ENCODE assay signal across 9 cellular contexts in genomic region chr17:35460354-35460851, GRCh38. TPM values are rescaled to one million over a fixed set of nuclear protein-coding genes. Genes with fewer than 3 reads are reported as not detected.
A peak's percentile ranks its signal among the peaks of the same experiment; 100 is the strongest.
DNase-seq lines count a peak whose midpoint lies in the region; ATAC-seq, FAIRE-seq and TF ChIP-seq lines count a peak whose summit lies in the region.
"Had no signal": no experiment of that assay in that cellular context is flagged by ENCODE, and none has a peak within 500 bp of the region (broad histone marks: within the 10 kb centered on the region; RNA-seq: fewer than 3 reads in every experiment).

No MANE protein-coding gene starts in this region.

- no peaks in the 10 kb centered on the region for H3K27me3 ChIP-seq in bronchial epithelial cell (ENCODE audit: control insufficient read depth, insufficient read depth, low read length)
- no peaks in the 10 kb centered on the region for H3K27me3 ChIP-seq in mucosa of rectum (ENCODE audit: control insufficient read depth in 2 of 2, insufficient read depth in 2 of 2, low read length in 2 of 2)
- H3K27me3 ChIP-seq in subcutaneous abdominal adipose tissue (ENCODE audit: control insufficient read depth in 5 of 5, insufficient read depth in 4 of 5, low read length in 5 of 5) = peaks cover 0 to 7% (median 6%) of the 10 kb centered on the region in 5 donors

- peak overlapping the region in 1 of 2 donors; percentile 37 for H3K9ac ChIP-seq in mucosa of rectum (ENCODE audit: low read depth in 1 of 2, low read length in 2 of 2)
- H3K9ac ChIP-seq in subcutaneous abdominal adipose tissue (ENCODE audit: low read length in 5 of 5) = no peak overlapping the region

- no peaks in the 10 kb centered on the region for H3K9me3 ChIP-seq in mucosa of rectum (ENCODE audit: control insufficient read depth in 2 of 2, low read length in 2 of 2)
- H3K9me3 ChIP-seq in subcutaneous abdominal adipose tissue (ENCODE audit: control insufficient read depth in 5 of 5, low read length in 5 of 5) = no peaks in the 10 kb centered on the region

- ATAC-seq in GM19043 (IDR thresholded peaks at IDR 0.05; ENCODE audit: low read depth, unreplicated experiment) (peak; percentile 88), HG03196 (IDR thresholded peaks at IDR 0.05; ENCODE audit: unreplicated experiment) (peak; percentile 84)

- no peak for TF ChIP-seq CTCF in bronchial epithelial cell (IDR thresholded peaks at IDR 0.05; ENCODE audit: insufficient read depth, low read length, severe bottlenecking)

- DNase-seq in A172 (ENCODE audit: low spot score) = peak; percentile 43
- DNase-seq in T-helper 2 cell = peak; percentile 16 to 89 (median 48)
- peak; percentile 23 for DNase-seq in bronchial epithelial cell (ENCODE audit: low read depth)
- DNase-seq in NCI-H748 (lab: John Stamatoyannopoulos, UW; ENCODE audit: unreplicated experiment) = no peak

- H3K27ac ChIP-seq in mucosa of rectum (ENCODE audit: low read depth in 2 of 2, low read length in 2 of 2) (no peak overlapping the region), subcutaneous abdominal adipose tissue (ENCODE audit: low read depth, low read length) (no peak overlapping the region)

- no peak for FAIRE-seq in bronchial epithelial cell (lab: Jason Lieb, UNC)
- FAIRE-seq: G401.6 had no signal

- peak overlapping the region; percentile 25 for H3K4me3 ChIP-seq in bronchial epithelial cell (ENCODE audit: low read depth, low read length)
- peak overlapping the region; percentile 50 to 60 for H3K4me3 ChIP-seq in mucosa of rectum (ENCODE audit: low read length in 2 of 2)
- peak overlapping the region in 4 of 5 donors; percentile 33 to 60 (median 52) for H3K4me3 ChIP-seq in subcutaneous abdominal adipose tissue (ENCODE audit: low read depth in 1 of 5, low read length in 5 of 5)

- H3K36me3 ChIP-seq in bronchial epithelial cell (ENCODE audit: control insufficient read depth, insufficient read depth, low read length) (no peaks in the 10 kb centered on the region), mucosa of rectum (ENCODE audit: control insufficient read depth in 2 of 2, insufficient read depth in 2 of 2, low read length in 2 of 2) (no peaks in the 10 kb centered on the region), subcutaneous abdominal adipose tissue (ENCODE audit: control insufficient read depth in 5 of 5, insufficient read depth in 5 of 5, low read length in 5 of 5) (no peaks in the 10 kb centered on the region)

- H3K4me1 ChIP-seq in mucosa of rectum (ENCODE audit: control insufficient read depth in 2 of 2, insufficient read depth in 2 of 2, low read length in 2 of 2) (no peaks in the 10 kb centered on the region), subcutaneous abdominal adipose tissue (ENCODE audit: control insufficient read depth in 5 of 5, insufficient read depth in 5 of 5, low read length in 5 of 5) (peaks cover 0 to 6% (median 3%) of the 10 kb centered on the region in 5 donors)

RNA-seq across cellular contexts. Expression of gene SLFN13, which starts 11.8 kb away (rescaled TPM):
- total RNA-seq in A172 (2014; rRNA removed; shearing (Covaris generic)) = 0.52 and 0.84 TPM in 2 replicates
- 0.26 and 1.3 TPM in 2 replicates for total RNA-seq in bronchial epithelial cell

RNA-seq across cellular contexts. Expression of gene SLFN12, which starts 28.1 kb away (rescaled TPM):
- total RNA-seq in A172 (2014; rRNA removed; shearing (Covaris generic)) = 37.4 and 47.9 TPM in 2 replicates
- 2.3 and 4.2 TPM in 2 replicates for total RNA-seq in bronchial epithelial cell
